ENCODE assay signal across 17 cellular contexts in genomic region chr15:59678620-59679019, GRCh38. TPM values are rescaled to one million over a fixed set of nuclear protein-coding genes. Genes with fewer than 3 reads are reported as not detected.
DNase-seq lines count a peak whose midpoint lies in the region; ATAC-seq and TF ChIP-seq lines count a peak whose summit lies in the region.
"Had no signal": no experiment of that assay in that cellular context is flagged by ENCODE, and none has a peak within 500 bp of the region (broad histone marks: within the 10 kb centered on the region; RNA-seq: fewer than 3 reads in every experiment).

No MANE protein-coding gene starts in this region.

- H3K36me3 Mint-ChIP-seq in activated CD4-positive, alpha-beta T cell treated with anti-CD3 and anti-CD28 coated beads for 36 hours (ENCODE audit: low read depth): peaks cover 52% of the 10 kb centered on the region
- H3K36me3 Mint-ChIP-seq in T-helper 17 cell (ENCODE audit: low read depth): peaks cover 2% of the 10 kb centered on the region

- DNase-seq in activated CD4-positive, alpha-beta T cell treated with anti-CD3 and anti-CD28 coated beads for 36 hours: no peak
- no peak for DNase-seq in activated CD4-positive, alpha-beta T cell treated with anti-CD3 and anti-CD28 coated beads for 48 hours
- DNase-seq in T-helper 17 cell: no peak
- peak; percentile 49 to 66 for DNase-seq in cardiac fibroblast (ENCODE audit: low read depth in 2 of 2)
- peak; percentile 59 to 86 for DNase-seq in lung microvascular endothelial cell (ENCODE audit: low read depth in 2 of 2)
- DNase-seq in DMS79 (lab: John Stamatoyannopoulos, UW): no peak
- no peak for DNase-seq in epidermal melanocyte (ENCODE audit: insufficient read length, low spot score)
- DNase-seq in NCI-H1694 (lab: John Stamatoyannopoulos, UW): no peak
- DNase-seq: C1 segment of cervical spinal cord, COR-L47, DMS53, H7, MM.1S, NCI-H1105, NCI-H187, NCI-H446, PC-9 had no signal

- H3K4me1 Mint-ChIP-seq in activated CD4-positive, alpha-beta T cell treated with anti-CD3 and anti-CD28 coated beads for 36 hours: peaks cover 19% of the 10 kb centered on the region
- H3K4me1 Mint-ChIP-seq in T-helper 17 cell: peaks cover 12% of the 10 kb centered on the region

- H3K9me3 Mint-ChIP-seq in activated CD4-positive, alpha-beta T cell treated with anti-CD3 and anti-CD28 coated beads for 36 hours (ENCODE audit: low read depth): no peaks in the 10 kb centered on the region

- no peak overlapping the region for H3K4me3 ChIP-seq in cardiac fibroblast (replicated peaks in 1 of 2; ENCODE audit: low read depth in 2 of 2, low read length in 2 of 2)
- H3K4me3 ChIP-seq: PC-9 had no signal

- intact Hi-C loops in activated CD4-positive, alpha-beta T cell treated with anti-CD3 and anti-CD28 coated beads for 36 hours (cut with DNase I, micrococcal nuclease): no loop called here

- H3K4me3 Mint-ChIP-seq in activated CD4-positive, alpha-beta T cell treated with anti-CD3 and anti-CD28 coated beads for 36 hours: no peak overlapping the region
- no peak overlapping the region for H3K4me3 Mint-ChIP-seq in T-helper 17 cell

- ATAC-seq in activated CD4-positive, alpha-beta T cell treated with anti-CD3 and anti-CD28 coated beads for 36 hours: no peak
- ATAC-seq in T-helper 17 cell: no peak

- POLR2A ChIA-PET in activated CD4-positive, alpha-beta T cell treated with anti-CD3 and anti-CD28 coated beads for 36 hours (lab: Charles Lee): no interaction called here

- CTCF ChIA-PET in activated CD4-positive, alpha-beta T cell treated with anti-CD3 and anti-CD28 coated beads for 36 hours (lab: Charles Lee): interaction anchor here (0.8 kb wide), 1 partner anchor 13 kb away, joined by 4 read pairs; no protein-coding TSS in a partner anchor

- no peaks in the 10 kb centered on the region for H3K9me3 ChIP-seq in T-helper 17 cell (ENCODE audit: control insufficient read depth, low read length, poor library complexity, severe bottlenecking)

- no peak for TF ChIP-seq CTCF in cardiac fibroblast (IDR thresholded peaks at IDR 0.05; ENCODE audit: low read depth, low read length)

- peak overlapping the region; percentile 47 for H3K27ac Mint-ChIP-seq in activated CD4-positive, alpha-beta T cell treated with anti-CD3 and anti-CD28 coated beads for 36 hours
- H3K27ac Mint-ChIP-seq in T-helper 17 cell: peak overlapping the region; percentile 56

- H3K27me3 Mint-ChIP-seq in activated CD4-positive, alpha-beta T cell treated with anti-CD3 and anti-CD28 coated beads for 36 hours: no peaks in the 10 kb centered on the region
- H3K27me3 Mint-ChIP-seq in T-helper 17 cell: no peaks in the 10 kb centered on the region

RNA-seq across cellular contexts. Expression of gene BNIP2, which starts 10.5 kb away (rescaled TPM):
- total RNA-seq in activated CD4-positive, alpha-beta T cell treated with anti-CD3 and anti-CD28 coated beads for 36 hours: 10 to 100 TPM; 51.9 to 61.5 TPM
- total RNA-seq in T-helper 17 cell (10 to 100 TPM; 80.1 to 97.3 TPM), lung microvascular endothelial cell (72.4 and 110 TPM in 2 replicates)

RNA-seq across cellular contexts. Expression of gene GTF2A2, which starts 21.3 kb away (rescaled TPM):
- 100 to 1,000 TPM; 167 to 198 TPM for total RNA-seq in activated CD4-positive, alpha-beta T cell treated with anti-CD3 and anti-CD28 coated beads for 36 hours
- total RNA-seq in T-helper 17 cell: 10 to 100 TPM; 48.0 to 57.2 TPM
- total RNA-seq in lung microvascular endothelial cell: 51.2 and 61.0 TPM in 2 replicates

Comparison
In these comparisons a context has a peak if more than half of its experiments do, and no peak if none do; other contexts are left out.
1. DNase-seq: peak in cardiac fibroblast (2 of 2) and lung microvascular endothelial cell (2 of 2); none in activated CD4-positive, alpha-beta T cell treated with anti-CD3 and anti-CD28 coated beads for 36 hours (single experiment), activated CD4-positive, alpha-beta T cell treated with anti-CD3 and anti-CD28 coated beads for 48 hours (single experiment), T-helper 17 cell (0 of 3), DMS79 (single experiment), epidermal melanocyte (single experiment) and NCI-H1694 (single experiment).